ENCODE assay signal across 1 cellular context in genomic region chr10:26080971-26081370, GRCh38.
A peak's percentile ranks its signal among the peaks of the same experiment; 100 is the strongest.
TF ChIP-seq lines count a peak whose summit lies in the region.

No MANE protein-coding gene starts in this region.

TF ChIP-seq in HepG2, 621 proteins besides CTCF, POLR2A, EP300 and RAD21:
- peak; percentile 39; the same call in 1 of the 2 replicates for TF ChIP-seq NFE2L2 (IDR thresholded peaks at IDR 0.05; ENCODE audit: low read length)
